Comparison of ENCODE assay signal across 8 cellular contexts in genomic region chr19:14114854-14115253, GRCh38. TPM values are rescaled to one million over a fixed set of nuclear protein-coding genes. Genes with fewer than 3 reads are reported as not detected.
DNase-seq lines count a peak whose midpoint lies in the region; ATAC-seq and TF ChIP-seq lines count a peak whose summit lies in the region.

No MANE protein-coding gene starts in this region.

- intact Hi-C loops in prostate gland (cut with DNase I) = loop anchor here (5.0 kb wide), 1 partner anchor 43 kb away; the partner anchor contains the start of gene MISP3

- H3K4me1 Mint-ChIP-seq in CD4-positive, CD25-positive, alpha-beta regulatory T cell = peaks cover 0 to 69% (median 39%) of the 10 kb centered on the region in 4 donors
- H3K4me1 Mint-ChIP-seq in activated CD8-positive, alpha-beta T cell treated with anti-CD3 and anti-CD28 coated beads, Interleukin-2, amount 10 ng/mL, durations not matched to agents 7 days and 5 days (ENCODE audit: low read depth) = peaks cover 67% of the 10 kb centered on the region

- H3K9me3 Mint-ChIP-seq in CD4-positive, CD25-positive, alpha-beta regulatory T cell = peaks cover 0 to 2% (median 0%) of the 10 kb centered on the region in 7 donors
- H3K9me3 Mint-ChIP-seq in activated CD8-positive, alpha-beta T cell treated with anti-CD3 and anti-CD28 coated beads, Interleukin-2, amount 10 ng/mL, durations not matched to agents 7 days and 5 days (ENCODE audit: insufficient read depth) = no peaks in the 10 kb centered on the region

- TF ChIP-seq CTCF in fibroblast of mammary gland (conservative IDR thresholded peaks at IDR 0.05; ENCODE audit: control insufficient read depth, insufficient read depth, low read depth, low read length) (peak; percentile 31), prostate gland (IDR thresholded peaks at IDR 0.05) (peak in 3 of 4 experiments; percentile 15 to 46 (median 37))

- peaks cover 52% of the 10 kb centered on the region for H3K4me1 ChIP-seq in CD4-positive, CD25-positive, alpha-beta regulatory T cell (ENCODE audit: control insufficient read depth, insufficient read depth, low read length, poor library complexity, severe bottlenecking)
- H3K4me1 ChIP-seq in prostate gland (replicated peaks) = peaks cover 8% of the 10 kb centered on the region

- no peak overlapping the region for H3K27ac ChIP-seq in CD4-positive, CD25-positive, alpha-beta regulatory T cell (ENCODE audit: insufficient read depth, low read length, poor library complexity, severe bottlenecking)
- no peak overlapping the region for H3K27ac ChIP-seq in prostate gland

- peak overlapping the region; percentile 44 to 63 (median 51) for H3K4me3 Mint-ChIP-seq in CD4-positive, CD25-positive, alpha-beta regulatory T cell
- no peak overlapping the region for H3K4me3 Mint-ChIP-seq in activated CD8-positive, alpha-beta T cell treated with anti-CD3 and anti-CD28 coated beads, Interleukin-2, amount 10 ng/mL, durations not matched to agents 7 days and 5 days

- peak; percentile 29 to 53 (median 46) for DNase-seq in CD4-positive, CD25-positive, alpha-beta regulatory T cell
- DNase-seq in Kasumi-1 (lab: John Stamatoyannopoulos, UW) (peak; percentile 53 to 62), fibroblast of mammary gland (ENCODE audit: low read depth) (peak; percentile 25), prostate gland (ENCODE audit: low spot score) (no peak), NCI-H2196 treated with DMSO at 0.1 percent for 48 hours (lab: John Stamatoyannopoulos, UW; ENCODE audit: unreplicated experiment) (no peak)
- DNase-seq in activated CD8-positive, alpha-beta T cell treated with anti-CD3 and anti-CD28 coated beads, Interleukin-2, amount 10 ng/mL, durations not matched to agents 7 days and 5 days = peak; percentile 64

- H3K27me3 ChIP-seq in CD4-positive, CD25-positive, alpha-beta regulatory T cell (ENCODE audit: control insufficient read depth, insufficient read depth, low read length) = no peaks in the 10 kb centered on the region
- H3K27me3 ChIP-seq in prostate gland (replicated peaks; ENCODE audit: insufficient read depth) = no peaks in the 10 kb centered on the region

- POLR2A ChIA-PET in activated CD8-positive, alpha-beta T cell treated with anti-CD3 and anti-CD28 coated beads, Interleukin-2, amount 10 ng/mL, durations not matched to agents 7 days and 5 days (lab: Charles Lee) = interaction anchor here (1.9 kb wide), 1 partner anchor 22 kb away, joined by 9 read pairs; the partner anchor contains the start of gene ASF1B

- H3K4me3 ChIP-seq in CD4-positive, CD25-positive, alpha-beta regulatory T cell (ENCODE audit: low read depth, low read length) = no peak overlapping the region
- H3K4me3 ChIP-seq in fibroblast of mammary gland (ENCODE audit: control insufficient read depth, low read depth, low read length) = no peak overlapping the region
- H3K4me3 ChIP-seq in prostate gland = no peak overlapping the region

- no peaks in the 10 kb centered on the region for H3K36me3 ChIP-seq in CD4-positive, CD25-positive, alpha-beta regulatory T cell (ENCODE audit: control insufficient read depth, insufficient read depth, low read length)
- no peaks in the 10 kb centered on the region for H3K36me3 ChIP-seq in prostate gland

- CTCF ChIA-PET in activated CD8-positive, alpha-beta T cell treated with anti-CD3 and anti-CD28 coated beads, Interleukin-2, amount 10 ng/mL, durations not matched to agents 7 days and 5 days (lab: Charles Lee) = interaction anchor here (0.6 to 6.2 kb wide), 19 partner anchors 9 to 508 kb away, joined by 3 to 45 read pairs (median 8); partner anchors contain the start of genes ASF1B and MISP3

- H3K27ac Mint-ChIP-seq in CD4-positive, CD25-positive, alpha-beta regulatory T cell = peak overlapping the region in 1 of 3 donors; percentile 36
- H3K27ac Mint-ChIP-seq in activated CD8-positive, alpha-beta T cell treated with anti-CD3 and anti-CD28 coated beads, Interleukin-2, amount 10 ng/mL, durations not matched to agents 7 days and 5 days = no peak overlapping the region

- H3K27me3 Mint-ChIP-seq in CD4-positive, CD25-positive, alpha-beta regulatory T cell = no peaks in the 10 kb centered on the region
- H3K27me3 Mint-ChIP-seq in activated CD8-positive, alpha-beta T cell treated with anti-CD3 and anti-CD28 coated beads, Interleukin-2, amount 10 ng/mL, durations not matched to agents 7 days and 5 days (ENCODE audit: low read depth) = no peaks in the 10 kb centered on the region

- no peak for ATAC-seq in CD4-positive, CD25-positive, alpha-beta regulatory T cell (ENCODE audit: low read depth in 2 of 2)
- ATAC-seq in activated CD8-positive, alpha-beta T cell treated with anti-CD3 and anti-CD28 coated beads, Interleukin-2, amount 10 ng/mL, durations not matched to agents 7 days and 5 days = no peak
- ATAC-seq in HG03520 (IDR thresholded peaks at IDR 0.05; ENCODE audit: unreplicated experiment) (no peak), HG02840 (IDR thresholded peaks at IDR 0.05; ENCODE audit: low FRiP score, unreplicated experiment) (no peak)

- WGBS in prostate gland = 46% methylated on average over 9 of the region's 9 CpGs

- no peaks in the 10 kb centered on the region for H3K9me3 ChIP-seq in CD4-positive, CD25-positive, alpha-beta regulatory T cell (ENCODE audit: control insufficient read depth in 2 of 2, low read length in 2 of 2)
- no peaks in the 10 kb centered on the region for H3K9me3 ChIP-seq in prostate gland

- no peaks in the 10 kb centered on the region for H3K36me3 Mint-ChIP-seq in CD4-positive, CD25-positive, alpha-beta regulatory T cell
- peaks cover 7% of the 10 kb centered on the region for H3K36me3 Mint-ChIP-seq in activated CD8-positive, alpha-beta T cell treated with anti-CD3 and anti-CD28 coated beads, Interleukin-2, amount 10 ng/mL, durations not matched to agents 7 days and 5 days (ENCODE audit: low read depth)

- TF ChIP-seq POLR2A in prostate gland (IDR thresholded peaks at IDR 0.05) = no peak

RNA-seq across cellular contexts. Expression of gene PRKACA, which starts 2.7 kb away (rescaled TPM):
- total RNA-seq in CD4-positive, CD25-positive, alpha-beta regulatory T cell = 40.2 TPM
- 1 to 10 TPM in 2 of 4 donors, under 1 TPM in 2; 0.47 to 1.8 (median 1.00) TPM for polyA plus RNA-seq in CD4-positive, CD25-positive, alpha-beta regulatory T cell
- 10 to 100 TPM; 69.2 to 72.4 TPM for total RNA-seq in activated CD8-positive, alpha-beta T cell treated with anti-CD3 and anti-CD28 coated beads, Interleukin-2, amount 10 ng/mL, durations not matched to agents 7 days and 5 days
- 100 to 1,000 TPM in 1 of 2 donors, 10 to 100 TPM in 1; 34.8 to 106 TPM for total RNA-seq in prostate gland

RNA-seq across cellular contexts. Expression of gene ASF1B, which starts 21.5 kb away (rescaled TPM):
- 4.6 TPM for total RNA-seq in CD4-positive, CD25-positive, alpha-beta regulatory T cell
- 10 to 100 TPM in 1 of 4 donors, 1 to 10 TPM in 3; 6.2 to 10.1 (median 8.7) TPM for polyA plus RNA-seq in CD4-positive, CD25-positive, alpha-beta regulatory T cell
- 100 to 1,000 TPM; 131 TPM for total RNA-seq in activated CD8-positive, alpha-beta T cell treated with anti-CD3 and anti-CD28 coated beads, Interleukin-2, amount 10 ng/mL, durations not matched to agents 7 days and 5 days
- total RNA-seq in prostate gland = 10 to 100 TPM in 1 of 2 donors, 1 to 10 TPM in 1; 5.1 to 19.7 TPM

RNA-seq across cellular contexts. Expression of gene SAMD1, which starts 24.3 kb away (rescaled TPM):
- 24.1 TPM for total RNA-seq in CD4-positive, CD25-positive, alpha-beta regulatory T cell
- 1 to 10 TPM in 2 of 4 donors, under 1 TPM in 2; 0.80 to 1.4 (median 1.0) TPM for polyA plus RNA-seq in CD4-positive, CD25-positive, alpha-beta regulatory T cell
- 10 to 100 TPM; 72.0 to 76.1 TPM for total RNA-seq in activated CD8-positive, alpha-beta T cell treated with anti-CD3 and anti-CD28 coated beads, Interleukin-2, amount 10 ng/mL, durations not matched to agents 7 days and 5 days
- total RNA-seq in prostate gland = 10 to 100 TPM; 25.4 to 48.2 TPM

RNA-seq across cellular contexts. Expression of gene C19orf67, which starts 29.3 kb away (rescaled TPM):
- not detected for total RNA-seq in CD4-positive, CD25-positive, alpha-beta regulatory T cell
- polyA plus RNA-seq in CD4-positive, CD25-positive, alpha-beta regulatory T cell = not detected
- total RNA-seq in activated CD8-positive, alpha-beta T cell treated with anti-CD3 and anti-CD28 coated beads, Interleukin-2, amount 10 ng/mL, durations not matched to agents 7 days and 5 days = not detected
- total RNA-seq in prostate gland = under 1 TPM in 1 of 2 donors, not detected in 1; 0.97 TPM

RNA-seq across cellular contexts. Expression of gene MISP3, which starts 42.3 kb away (rescaled TPM):
- 0.91 TPM for total RNA-seq in CD4-positive, CD25-positive, alpha-beta regulatory T cell
- polyA plus RNA-seq in CD4-positive, CD25-positive, alpha-beta regulatory T cell = under 1 TPM in 3 of 4 donors, not detected in 1; 0.22 to 0.64 (median 0.44) TPM
- total RNA-seq in activated CD8-positive, alpha-beta T cell treated with anti-CD3 and anti-CD28 coated beads, Interleukin-2, amount 10 ng/mL, durations not matched to agents 7 days and 5 days = 1 to 10 TPM; 1.0 to 1.1 TPM
- 10 to 100 TPM; 12.4 to 17.2 TPM for total RNA-seq in prostate gland

Comparison
In these comparisons a context has a peak if more than half of its experiments do, and no peak if none do; other contexts are left out.
1. DNase-seq: peak in CD4-positive, CD25-positive, alpha-beta regulatory T cell (3 of 3), Kasumi-1 (2 of 2), activated CD8-positive, alpha-beta T cell treated with anti-CD3 and anti-CD28 coated beads, Interleukin-2, amount 10 ng/mL, durations not matched to agents 7 days and 5 days (single experiment) and fibroblast of mammary gland (single experiment); none in prostate gland (single experiment) and NCI-H2196 treated with DMSO at 0.1 percent for 48 hours (single experiment).
2. RNA of gene ASF1B, which starts 21.5 kb away (total RNA-seq): 131 TPM in activated CD8-positive, alpha-beta T cell treated with anti-CD3 and anti-CD28 coated beads, Interleukin-2, amount 10 ng/mL, durations not matched to agents 7 days and 5 days; 5.1 to 19.7 TPM in prostate gland and 4.6 TPM in CD4-positive, CD25-positive, alpha-beta regulatory T cell (single experiment); every median in the first group is over 4 times any median in the second.